Comparison of ENCODE assay signal across 1 cellular context in the genomic region with DNA sequence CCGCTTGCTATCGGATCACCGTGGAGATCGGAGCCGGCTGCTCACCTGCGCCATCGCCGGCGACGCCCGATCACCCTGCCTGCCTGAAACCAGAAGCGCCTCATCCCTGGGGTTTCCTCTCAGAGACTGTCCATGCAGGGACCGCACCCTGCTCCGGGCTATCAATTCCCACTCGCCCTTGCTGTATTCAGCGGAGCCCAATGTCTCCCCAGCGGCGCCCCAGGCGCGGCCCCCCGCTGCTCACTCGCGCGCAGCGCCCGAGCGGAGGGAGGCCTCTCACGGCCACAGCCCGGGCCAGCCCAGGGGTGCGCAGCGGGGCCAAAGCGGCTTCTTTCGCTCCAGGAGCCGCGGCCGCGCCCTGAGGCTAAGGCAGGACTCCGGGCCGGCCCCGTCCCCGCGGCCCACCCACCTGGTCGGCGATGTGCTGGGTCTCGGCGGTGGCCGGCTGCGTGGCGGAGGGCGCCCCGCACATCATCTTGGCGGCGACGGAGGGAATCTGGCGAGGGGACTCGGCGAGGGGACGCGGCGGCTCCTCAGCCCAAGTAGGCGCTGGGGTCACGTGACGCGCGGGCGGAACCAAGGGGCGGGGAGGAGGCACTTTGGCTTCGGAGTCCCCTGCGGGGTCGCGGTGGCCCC.
TF ChIP-seq lines count a peak whose summit lies in the region.

A gene with protein sequence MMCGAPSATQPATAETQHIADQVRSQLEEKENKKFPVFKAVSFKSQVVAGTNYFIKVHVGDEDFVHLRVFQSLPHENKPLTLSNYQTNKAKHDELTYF (minus strand): TSS at position 514 of the 636 bp plus-strand sequence. CDS start 39 bp downstream, at position 475.

TF ChIP-seq in GM12878, 131 proteins besides CTCF, POLR2A, EP300 and RAD21 (continued from another document):
- TF ChIP-seq ASH2L (IDR thresholded peaks at IDR 0.05; ENCODE audit: borderline replicate concordance, low read depth) (no peak), IRF3 (IDR thresholded peaks at IDR 0.05) (no peak), IKZF2 (IDR thresholded peaks at IDR 0.05) (no peak), SMC3 (IDR thresholded peaks at IDR 0.05; ENCODE audit: borderline replicate concordance, low read length) (no peak), ATF7 (IDR thresholded peaks at IDR 0.05; ENCODE audit: low read depth) (no peak), DPF2 (IDR thresholded peaks at IDR 0.05) (peak; percentile 81), SUPT20H (IDR thresholded peaks at IDR 0.05; ENCODE audit: borderline replicate concordance, control insufficient read depth, low read depth, low read length) (no peak), SREBF2 (IDR thresholded peaks at IDR 0.05; ENCODE audit: low read length) (no peak), BCL11A (IDR thresholded peaks at IDR 0.05; ENCODE audit: low read depth, low read length) (no peak), RELA (IDR thresholded peaks at IDR 0.05; ENCODE audit: borderline replicate concordance, partially characterized antibody) (no peak), CREB1 (IDR thresholded peaks at IDR 0.05; ENCODE audit: low read depth) (no peak), POLR2AphosphoS2 (IDR thresholded peaks at IDR 0.05; ENCODE audit: low read depth, low read length) (peak; percentile 86; the same call in 1 of the 2 replicates), GATAD2B (conservative IDR thresholded peaks at IDR 0.05; ENCODE audit: low read depth) (peak; percentile 93), TBL1XR1 (IDR thresholded peaks at IDR 0.05; ENCODE audit: low read depth, low read length) (no peak), WRNIP1 (IDR thresholded peaks at IDR 0.05; ENCODE audit: borderline replicate concordance, low read depth, low read length) (no peak), ESRRA (IDR thresholded peaks at IDR 0.05; ENCODE audit: low read length) (no peak), ZNF622 (IDR thresholded peaks at IDR 0.05) (no peak), STAT3 (IDR thresholded peaks at IDR 0.05; ENCODE audit: low read depth, low read length) (no peak), SRF (IDR thresholded peaks at IDR 0.05; ENCODE audit: low read depth in 2 of 2, low read length in 2 of 2) (no peak), MYC (IDR thresholded peaks at IDR 0.05; ENCODE audit: insufficient read depth, insufficient read length, insufficient replicate concordance, low read length, severe bottlenecking) (no peak), SPI1 (IDR thresholded peaks at IDR 0.05; ENCODE audit: borderline replicate concordance, insufficient read depth, low read depth, low read length) (no peak), ZNF384 (IDR thresholded peaks at IDR 0.05; ENCODE audit: borderline replicate concordance, low read depth, low read length) (no peak), BACH1 (IDR thresholded peaks at IDR 0.05; ENCODE audit: borderline replicate concordance) (peak; percentile 82; the same call in 1 of the 2 replicates)
- TF ChIP-seq, protein P1, sequence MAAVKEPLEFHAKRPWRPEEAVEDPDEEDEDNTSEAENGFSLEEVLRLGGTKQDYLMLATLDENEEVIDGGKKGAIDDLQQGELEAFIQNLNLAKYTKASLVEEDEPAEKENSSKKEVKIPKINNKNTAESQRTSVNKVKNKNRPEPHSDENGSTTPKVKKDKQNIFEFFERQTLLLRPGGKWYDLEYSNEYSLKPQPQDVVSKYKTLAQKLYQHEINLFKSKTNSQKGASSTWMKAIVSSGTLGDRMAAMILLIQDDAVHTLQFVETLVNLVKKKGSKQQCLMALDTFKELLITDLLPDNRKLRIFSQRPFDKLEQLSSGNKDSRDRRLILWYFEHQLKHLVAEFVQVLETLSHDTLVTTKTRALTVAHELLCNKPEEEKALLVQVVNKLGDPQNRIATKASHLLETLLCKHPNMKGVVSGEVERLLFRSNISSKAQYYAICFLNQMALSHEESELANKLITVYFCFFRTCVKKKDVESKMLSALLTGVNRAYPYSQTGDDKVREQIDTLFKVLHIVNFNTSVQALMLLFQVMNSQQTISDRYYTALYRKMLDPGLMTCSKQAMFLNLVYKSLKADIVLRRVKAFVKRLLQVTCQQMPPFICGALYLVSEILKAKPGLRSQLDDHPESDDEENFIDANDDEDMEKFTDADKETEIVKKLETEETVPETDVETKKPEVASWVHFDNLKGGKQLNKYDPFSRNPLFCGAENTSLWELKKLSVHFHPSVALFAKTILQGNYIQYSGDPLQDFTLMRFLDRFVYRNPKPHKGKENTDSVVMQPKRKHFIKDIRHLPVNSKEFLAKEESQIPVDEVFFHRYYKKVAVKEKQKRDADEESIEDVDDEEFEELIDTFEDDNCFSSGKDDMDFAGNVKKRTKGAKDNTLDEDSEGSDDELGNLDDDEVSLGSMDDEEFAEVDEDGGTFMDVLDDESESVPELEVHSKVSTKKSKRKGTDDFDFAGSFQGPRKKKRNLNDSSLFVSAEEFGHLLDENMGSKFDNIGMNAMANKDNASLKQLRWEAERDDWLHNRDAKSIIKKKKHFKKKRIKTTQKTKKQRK (IDR thresholded peaks at IDR 0.05; ENCODE audit: low read depth, low read length), result no peak
- TF ChIP-seq, protein P2, sequence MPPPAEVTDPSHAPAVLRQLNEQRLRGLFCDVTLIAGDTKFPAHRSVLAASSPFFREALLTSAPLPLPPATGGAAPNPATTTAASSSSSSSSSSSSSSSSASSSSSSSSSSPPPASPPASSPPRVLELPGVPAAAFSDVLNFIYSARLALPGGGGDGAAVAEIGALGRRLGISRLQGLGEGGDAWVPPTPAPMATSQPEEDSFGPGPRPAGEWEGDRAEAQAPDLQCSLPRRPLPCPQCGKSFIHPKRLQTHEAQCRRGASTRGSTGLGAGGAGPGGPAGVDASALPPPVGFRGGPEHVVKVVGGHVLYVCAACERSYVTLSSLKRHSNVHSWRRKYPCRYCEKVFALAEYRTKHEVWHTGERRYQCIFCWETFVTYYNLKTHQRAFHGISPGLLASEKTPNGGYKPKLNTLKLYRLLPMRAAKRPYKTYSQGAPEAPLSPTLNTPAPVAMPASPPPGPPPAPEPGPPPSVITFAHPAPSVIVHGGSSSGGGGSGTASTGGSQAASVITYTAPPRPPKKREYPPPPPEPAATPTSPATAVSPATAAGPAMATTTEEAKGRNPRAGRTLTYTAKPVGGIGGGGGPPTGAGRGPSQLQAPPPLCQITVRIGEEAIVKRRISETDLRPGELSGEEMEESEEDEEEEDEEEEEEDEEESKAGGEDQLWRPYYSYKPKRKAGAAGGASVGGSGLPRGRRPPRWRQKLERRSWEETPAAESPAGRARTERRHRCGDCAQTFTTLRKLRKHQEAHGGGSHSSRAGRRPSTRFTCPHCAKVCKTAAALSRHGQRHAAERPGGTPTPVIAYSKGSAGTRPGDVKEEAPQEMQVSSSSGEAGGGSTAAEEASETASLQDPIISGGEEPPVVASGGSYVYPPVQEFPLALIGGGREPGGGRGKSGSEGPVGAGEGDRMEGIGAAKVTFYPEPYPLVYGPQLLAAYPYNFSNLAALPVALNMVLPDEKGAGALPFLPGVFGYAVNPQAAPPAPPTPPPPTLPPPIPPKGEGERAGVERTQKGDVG (CRISPR knock-in tag; IDR thresholded peaks at IDR 0.05), result no peak
